ENCODE assay signal across 19 cellular contexts in the genomic region with DNA sequence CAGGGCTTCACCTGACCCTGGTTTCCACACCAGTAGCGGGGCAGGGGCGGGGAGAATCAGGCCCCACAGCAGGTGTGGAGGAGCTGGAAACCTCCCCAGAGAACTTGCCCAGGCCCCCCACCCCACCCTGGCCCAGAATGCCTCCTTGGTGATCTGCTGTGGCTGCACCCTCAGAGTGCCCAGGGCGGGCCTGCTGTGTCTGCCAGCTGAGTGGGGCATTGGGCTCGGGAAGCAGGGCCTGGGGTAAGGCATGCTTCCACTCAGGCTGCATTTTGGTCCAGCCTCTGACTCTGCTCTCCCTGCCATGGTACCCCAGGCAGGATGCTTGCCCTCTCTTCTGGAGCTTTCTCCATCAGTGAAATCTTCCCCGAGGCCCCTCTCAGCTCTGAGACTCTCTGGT. TPM values are rescaled to one million over a fixed set of nuclear protein-coding genes. Genes with fewer than 3 reads are reported as not detected.
DNase-seq lines count a peak whose midpoint lies in the region; ATAC-seq and TF ChIP-seq lines count a peak whose summit lies in the region.
"Had no signal": no experiment of that assay in that cellular context is flagged by ENCODE, and none has a peak within 500 bp of the region (broad histone marks: within the 10 kb centered on the region; RNA-seq: fewer than 3 reads in every experiment).

No MANE protein-coding gene starts in this region.

- H2AFZ ChIP-seq in neuronal stem cell (ENCODE audit: low read length) = no peak overlapping the region

- H2BK120ac ChIP-seq in neuronal stem cell (ENCODE audit: low read depth, low read length) = no peak overlapping the region

- no peak overlapping the region for H3K4me2 ChIP-seq in neuronal stem cell (ENCODE audit: insufficient read depth, low read length, poor library complexity, severe bottlenecking)

- H3K79me1 ChIP-seq in neuronal stem cell (ENCODE audit: low read depth, low read length) = no peaks in the 10 kb centered on the region

- H3K4me3 Mint-ChIP-seq in IgD-negative memory B cell (peak overlapping the region in 3 of 4 donors; percentile 49 to 74 (median 54)), immature natural killer cell (peak overlapping the region in 4 of 5 donors; percentile 9 to 56 (median 45))

- H3K27ac Mint-ChIP-seq in IgD-negative memory B cell (no peak overlapping the region), immature natural killer cell (no peak overlapping the region)
- H3K27ac Mint-ChIP-seq: CD14-positive monocyte, GM23338 had no signal

- H3K27me3 ChIP-seq in neuronal stem cell (ENCODE audit: control insufficient read depth in 3 of 3, insufficient read depth in 3 of 3, low read depth in 1 of 3, low read length in 3 of 3) (peaks cover 3 to 81% (median 31%) of the 10 kb centered on the region in 3 experiments), brain microvascular endothelial cell (replicated peaks) (peaks cover 54% of the 10 kb centered on the region)

- no peaks in the 10 kb centered on the region for H3K36me3 ChIP-seq in neuronal stem cell (replicated peaks in 1 of 2; ENCODE audit: control insufficient read depth in 2 of 2, insufficient read depth in 2 of 2, low read length in 2 of 2)
- no peaks in the 10 kb centered on the region for H3K36me3 ChIP-seq in brain microvascular endothelial cell (replicated peaks)

- no peak overlapping the region for H3K9ac ChIP-seq in neuronal stem cell (ENCODE audit: low read depth, low read length, poor library complexity)

- H3K27me3 Mint-ChIP-seq in IgD-negative memory B cell (peaks cover 53% of the 10 kb centered on the region), immature natural killer cell (ENCODE audit: low read depth in 3 of 3) (peaks cover 7 to 21% (median 19%) of the 10 kb centered on the region in 3 donors)

- no peak overlapping the region for H4K8ac ChIP-seq in neuronal stem cell (ENCODE audit: low read depth, low read length)

- peaks cover 3 to 10% (median 4%) of the 10 kb centered on the region in 3 donors for H3K4me1 Mint-ChIP-seq in IgD-negative memory B cell
- peaks cover 7 to 13% of the 10 kb centered on the region in 2 donors for H3K4me1 Mint-ChIP-seq in immature natural killer cell

- H3K9me3 Mint-ChIP-seq in IgD-negative memory B cell (no peaks in the 10 kb centered on the region), immature natural killer cell (no peaks in the 10 kb centered on the region)
- H3K9me3 Mint-ChIP-seq: GM23338 had no signal

- H4K91ac ChIP-seq in neuronal stem cell (ENCODE audit: low read depth, low read length, poor library complexity) = no peak overlapping the region

- H3K4me1 ChIP-seq in neuronal stem cell (ENCODE audit: control insufficient read depth in 2 of 2, insufficient read depth in 1 of 2, low read depth in 1 of 2, low read length in 2 of 2) = peaks cover 11 to 27% of the 10 kb centered on the region in 2 donors

- H3K36me3 Mint-ChIP-seq in IgD-negative memory B cell (no peaks in the 10 kb centered on the region), immature natural killer cell (no peaks in the 10 kb centered on the region)

- in situ Hi-C loops in brain microvascular endothelial cell (cut with HindIII; ENCODE audit: low pct_ligation_motif_present, low sequenced_read_pairs) = no loop called here

- H3K18ac ChIP-seq in neuronal stem cell (ENCODE audit: low read length) = no peak overlapping the region

- WGBS in neuronal stem cell (ENCODE audit: extremely low coverage in 2 of 2, insufficient read length in 2 of 2, insufficient replicate concordance in 1 of 2), 2 donors = no CpG with 5 or more reads among the region's 5 CpGs

- intact Hi-C loops in Right ventricle myocardium inferior (cut with DNase I) = no loop called here
- intact Hi-C loops in left ventricle myocardium superior (cut with micrococcal nuclease) = no loop called here

- no peak overlapping the region for H3K14ac ChIP-seq in neuronal stem cell (ENCODE audit: low read length)

- DNase-seq in Right ventricle myocardium inferior (ENCODE audit: missing footprints) = peak; percentile 43
- DNase-seq in left ventricle myocardium superior = no peak
- DNase-seq in immature natural killer cell = no peak
- DNase-seq in neuronal stem cell (ENCODE audit: low spot score) = no peak
- DNase-seq in brain microvascular endothelial cell = no peak
- DNase-seq: KG1, NCI-H1092 treated with DMSO at 0.1 percent for 48 hours, NCI-H187, NCI-H446, NCI-H774, SHP77 treated with DMSO at 0.1 percent for 48 hours had no signal

- no peak overlapping the region for H2BK5ac ChIP-seq in neuronal stem cell (ENCODE audit: low read length)

- peak overlapping the region; percentile 57 for H2AK5ac ChIP-seq in neuronal stem cell (ENCODE audit: low read depth, low read length)

- H3K23ac ChIP-seq in neuronal stem cell (ENCODE audit: low read depth, low read length, poor library complexity) = no peak overlapping the region

- peaks cover 0 to 2% of the 10 kb centered on the region in 2 donors for H3K9me3 ChIP-seq in neuronal stem cell (replicated peaks in 1 of 2; ENCODE audit: control insufficient read depth in 2 of 2, insufficient read depth in 1 of 2, low read depth in 1 of 2, low read length in 2 of 2)
- H3K9me3 ChIP-seq: A549 had no signal

- no peak overlapping the region for H3K4me3 ChIP-seq in neuronal stem cell (ENCODE audit: low read length in 2 of 2)
- H3K4me3 ChIP-seq in brain microvascular endothelial cell (ENCODE audit: low read depth, low read length) = no peak overlapping the region

- ATAC-seq in Right ventricle myocardium inferior = no peak
- no peak for ATAC-seq in left ventricle myocardium superior
- ATAC-seq in GM18867 (IDR thresholded peaks at IDR 0.05; ENCODE audit: unreplicated experiment) = no peak
- ATAC-seq in HG02642 (IDR thresholded peaks at IDR 0.05; ENCODE audit: poor library complexity, unreplicated experiment) = no peak
- ATAC-seq: Panc1 had no signal

- H3K27ac ChIP-seq in neuronal stem cell (replicated peaks; ENCODE audit: low read length) (no peak overlapping the region), brain microvascular endothelial cell (no peak overlapping the region)
- H3K27ac ChIP-seq: A549 had no signal

- no peak overlapping the region for H2BK15ac ChIP-seq in neuronal stem cell (ENCODE audit: low read length)

- H2BK12ac ChIP-seq in neuronal stem cell (ENCODE audit: low read length) = no peak overlapping the region

- TF ChIP-seq CTCF in brain microvascular endothelial cell (IDR thresholded peaks at IDR 0.05; ENCODE audit: low read depth, low read length, missing control alignments) = no peak

- H3K4ac ChIP-seq in neuronal stem cell (ENCODE audit: low read length) = no peak overlapping the region

RNA-seq across cellular contexts. Expression of gene CRHR2, which starts 1.1 kb away (rescaled TPM):
- total RNA-seq in Right ventricle myocardium inferior (0.35 TPM), left ventricle myocardium superior (0.22 TPM)
- polyA plus RNA-seq in IgD-negative memory B cell (not detected), immature natural killer cell (not detected)
- 0.08 TPM for polyA plus RNA-seq in neuronal stem cell (2013, experiment 1 of 2)
- polyA plus RNA-seq in neuronal stem cell (2013, experiment 2 of 2) = 0.04 TPM
- total RNA-seq: M059J had no signal
- polyA plus RNA-seq: A549, CD14-positive monocyte had no signal
